In the genomic region with DNA sequence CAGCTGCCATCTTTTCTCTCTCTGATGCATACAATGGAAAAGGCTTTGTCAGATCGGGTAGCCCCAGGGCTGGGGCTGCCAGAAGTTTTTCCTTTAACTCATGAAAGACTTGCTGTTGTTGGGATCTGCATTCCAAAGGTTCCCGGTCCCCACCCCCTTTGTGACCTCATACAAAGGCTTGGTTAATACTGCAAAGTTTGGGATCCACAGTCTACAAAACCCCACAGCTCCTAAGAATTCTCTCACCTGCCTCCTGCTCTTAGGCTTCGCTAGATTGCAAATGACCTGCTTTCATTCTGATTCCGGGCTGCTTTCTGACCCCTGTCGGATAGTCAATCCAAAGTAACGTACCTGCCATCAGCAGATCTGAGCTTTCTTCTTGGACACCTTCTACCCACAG, we compare ENCODE assay signal across 11 cellular contexts. TPM values are rescaled to one million over a fixed set of nuclear protein-coding genes. Genes with fewer than 3 reads are reported as not detected.
DNase-seq lines count a peak whose midpoint lies in the region; ATAC-seq and TF ChIP-seq lines count a peak whose summit lies in the region.
"Not testable (repeated sequence)": the region's sequence is repeated elsewhere in the genome, so short reads cannot be mapped to it uniquely, and the experiment has no call there.
"Had no signal": no experiment of that assay in that cellular context is flagged by ENCODE, and none has a peak within 500 bp of the region (broad histone marks: within the 10 kb centered on the region; RNA-seq: fewer than 3 reads in every experiment).

No MANE protein-coding gene starts in this region.

- H3K14ac ChIP-seq in neuronal stem cell (ENCODE audit: low read length) = not testable (repeated sequence)

- H3K27me3 ChIP-seq in NT2/D1 (ENCODE audit: insufficient read depth, insufficient read length); hepatocyte; lung (ENCODE audit: control insufficient read depth, insufficient read depth); neuronal stem cell (ENCODE audit: control insufficient read depth in 3 of 3, insufficient read depth in 3 of 3, low read depth in 1 of 3, low read length in 3 of 3): not testable (repeated sequence)

- peak overlapping the region; percentile 55 for H3K27ac ChIP-seq in hepatocyte
- H3K27ac ChIP-seq in lung (ENCODE audit: low read depth in 1 of 2, low read length in 1 of 2) = not testable (repeated sequence)
- H3K27ac ChIP-seq in neuronal stem cell (replicated peaks; ENCODE audit: low read length) = peak overlapping the region; percentile 49

- not testable (repeated sequence) for H4K91ac ChIP-seq in neuronal stem cell (ENCODE audit: low read depth, low read length, poor library complexity)

- TF ChIP-seq CTCF in hepatocyte (IDR thresholded peaks at IDR 0.05; ENCODE audit: poor library complexity); lung (IDR thresholded peaks at IDR 0.05; ENCODE audit: control extremely low read depth, extremely low read depth): not testable (repeated sequence)

- H2AFZ ChIP-seq in hepatocyte; neuronal stem cell (ENCODE audit: low read length): not testable (repeated sequence)

- H3K27me3 Mint-ChIP-seq in activated naive CD4-positive, alpha-beta T cell treated with anti-CD3 and anti-CD28 coated beads, Interleukin-2, amount 50 U/mL, for 24 hours = not testable (repeated sequence)

- not testable (repeated sequence) for H3K4me1 ChIP-seq in NT2/D1 (ENCODE audit: insufficient read depth, insufficient read length); hepatocyte (ENCODE audit: insufficient read depth); lung (ENCODE audit: control insufficient read depth in 2 of 2, insufficient read depth in 2 of 2, low read length in 2 of 2); neuronal stem cell (ENCODE audit: control insufficient read depth in 2 of 2, insufficient read depth in 1 of 2, low read depth in 1 of 2, low read length in 2 of 2)

- H3K4me3 ChIP-seq in NT2/D1 (ENCODE audit: insufficient read length, low read depth); hepatocyte; lung; neuronal stem cell (ENCODE audit: low read length in 2 of 2): not testable (repeated sequence)

- not testable (repeated sequence) for H3K4me1 Mint-ChIP-seq in activated naive CD4-positive, alpha-beta T cell treated with anti-CD3 and anti-CD28 coated beads, Interleukin-2, amount 50 U/mL, for 24 hours

- H2BK15ac ChIP-seq in neuronal stem cell (ENCODE audit: low read length) = not testable (repeated sequence)

- not testable (repeated sequence) for H3K9me3 ChIP-seq in NT2/D1 (ENCODE audit: insufficient read depth, low read length); hepatocyte (ENCODE audit: low read depth); lung (ENCODE audit: control insufficient read depth in 2 of 2, insufficient read depth in 1 of 2, low read length in 1 of 2); neuronal stem cell (replicated peaks in 1 of 2; ENCODE audit: control insufficient read depth in 2 of 2, insufficient read depth in 1 of 2, low read depth in 1 of 2, low read length in 2 of 2)

- not testable (repeated sequence) for H3K23ac ChIP-seq in neuronal stem cell (ENCODE audit: low read depth, low read length, poor library complexity)

- H3K79me2 ChIP-seq in hepatocyte = not testable (repeated sequence)

- DNase-seq in EL = peak; percentile 28
- peak; percentile 33 for DNase-seq in NT2/D1 (ENCODE audit: low read depth, low spot score)
- DNase-seq in hepatocyte (ENCODE audit: low spot score); neuronal stem cell (ENCODE audit: low spot score): not testable (repeated sequence)
- peak; percentile 10 for DNase-seq in lung (ENCODE audit: low spot score)

- not testable (repeated sequence) for H2BK120ac ChIP-seq in neuronal stem cell (ENCODE audit: low read depth, low read length)

- WGBS in hepatocyte (ENCODE audit: low lambda C conversion rate, missing lambda C conversion rate) = 55% methylated on average over 6 of the region's 6 CpGs
- 72 to 75% methylated on average over 5 of the region's 6 CpGs for WGBS in lung, 2 donors
- no CpG with 5 or more reads among the region's 6 CpGs for WGBS in neuronal stem cell (ENCODE audit: extremely low coverage in 2 of 2, insufficient read length in 2 of 2, insufficient replicate concordance in 1 of 2), 2 donors

- H3K4ac ChIP-seq in neuronal stem cell (ENCODE audit: low read length) = not testable (repeated sequence)

- H3K36me3 ChIP-seq in NT2/D1 (ENCODE audit: insufficient read depth, insufficient read length, low read length); hepatocyte (replicated peaks; ENCODE audit: insufficient read depth, low read depth); lung (ENCODE audit: control insufficient read depth in 2 of 2, insufficient read depth in 2 of 2, low read length in 2 of 2); neuronal stem cell (replicated peaks in 1 of 2; ENCODE audit: control insufficient read depth in 2 of 2, insufficient read depth in 2 of 2, low read length in 2 of 2): not testable (repeated sequence)

- H3K79me1 ChIP-seq in neuronal stem cell (ENCODE audit: low read depth, low read length) = not testable (repeated sequence)

- not testable (repeated sequence) for H3K18ac ChIP-seq in neuronal stem cell (ENCODE audit: low read length)

- H4K8ac ChIP-seq in neuronal stem cell (ENCODE audit: low read depth, low read length) = not testable (repeated sequence)

- H2AK5ac ChIP-seq in neuronal stem cell (ENCODE audit: low read depth, low read length) = not testable (repeated sequence)

- not testable (repeated sequence) for H2BK12ac ChIP-seq in neuronal stem cell (ENCODE audit: low read length)

- H3K9me2 ChIP-seq in hepatocyte (replicated peaks; ENCODE audit: insufficient read depth) = not testable (repeated sequence)

- H2BK5ac ChIP-seq in neuronal stem cell (ENCODE audit: low read length) = not testable (repeated sequence)

- H3K4me3 Mint-ChIP-seq in activated naive CD4-positive, alpha-beta T cell treated with anti-CD3 and anti-CD28 coated beads, Interleukin-2, amount 50 U/mL, for 24 hours = not testable (repeated sequence)

- H3K4me2 ChIP-seq in hepatocyte; neuronal stem cell (ENCODE audit: insufficient read depth, low read length, poor library complexity, severe bottlenecking): not testable (repeated sequence)

- not testable (repeated sequence) for H3K9ac ChIP-seq in NT2/D1 (ENCODE audit: insufficient read length, low read depth); neuronal stem cell (ENCODE audit: low read depth, low read length, poor library complexity)

- not testable (repeated sequence) for H4K20me1 ChIP-seq in hepatocyte (ENCODE audit: insufficient read depth, poor library complexity, severe bottlenecking)

- ATAC-seq in lung (ENCODE audit: insufficient read depth, low FRiP score) = not testable (repeated sequence)

- H3K36me3 Mint-ChIP-seq in activated naive CD4-positive, alpha-beta T cell treated with anti-CD3 and anti-CD28 coated beads, Interleukin-2, amount 50 U/mL, for 24 hours = not testable (repeated sequence)

- peak overlapping the region; percentile 55 for H3K27ac Mint-ChIP-seq in activated naive CD4-positive, alpha-beta T cell treated with anti-CD3 and anti-CD28 coated beads, Interleukin-2, amount 50 U/mL, for 24 hours

- H3K9me3 Mint-ChIP-seq in activated naive CD4-positive, alpha-beta T cell treated with anti-CD3 and anti-CD28 coated beads, Interleukin-2, amount 50 U/mL, for 24 hours = not testable (repeated sequence)

RNA-seq across cellular contexts. Expression of gene TRH, which starts 52.9 kb away (rescaled TPM):
- total RNA-seq in hepatocyte = not detected in 2 replicates
- polyA plus RNA-seq in hepatocyte = 0.27 TPM in 1 of 2 replicates, not detected in the other
- total RNA-seq in lung = under 1 TPM in 1 of 2 donors, not detected in 1; 0.40 TPM
- under 1 TPM; 0.14 to 0.22 TPM for polyA plus RNA-seq in lung
- polyA plus RNA-seq in neuronal stem cell (2013, experiment 1 of 2) = 0.54 TPM
- 0.71 TPM for polyA plus RNA-seq in neuronal stem cell (2013, experiment 2 of 2)
- total RNA-seq: A172; A673; CD4-positive, alpha-beta memory T cell; HFFc6 had no signal
- polyA plus RNA-seq: BJ; CD4-positive, alpha-beta memory T cell had no signal

RNA-seq across cellular contexts. Expression of gene ALG1L2, which starts 54.2 kb away (rescaled TPM):
- total RNA-seq in hepatocyte = not detected in 2 replicates
- polyA plus RNA-seq in hepatocyte = 1.7 and 2.0 TPM in 2 replicates
- under 1 TPM in 1 of 2 donors, not detected in 1; 0.80 TPM for total RNA-seq in lung
- not detected for polyA plus RNA-seq in lung
- polyA plus RNA-seq in neuronal stem cell (2013, experiment 1 of 2) = not detected
- polyA plus RNA-seq in neuronal stem cell (2013, experiment 2 of 2) = 0.11 TPM
- total RNA-seq: A172, A673 had no signal
- polyA plus RNA-seq: BJ; CD4-positive, alpha-beta memory T cell had no signal
